In genomic region chr9:90864779-90865178, GRCh38 we compare ENCODE assay signal across 16 cellular contexts.
DNase-seq lines count a peak whose midpoint lies in the region; ATAC-seq and TF ChIP-seq lines count a peak whose summit lies in the region.
"Had no signal": no experiment of that assay in that cellular context is flagged by ENCODE, and none has a peak within 500 bp of the region (broad histone marks: within the 10 kb centered on the region; RNA-seq: fewer than 3 reads in every experiment).

No MANE protein-coding gene starts in this region.

- H3K9me3 ChIP-seq in BLaER1 = no peaks in the 10 kb centered on the region

- peak overlapping the region; percentile 42; the same call in 1 of the 2 replicates for H3K4me2 ChIP-seq in BLaER1

- no peaks in the 10 kb centered on the region for H4K20me1 ChIP-seq in BLaER1

- H3K36me3 Mint-ChIP-seq in activated CD8-positive, alpha-beta memory T cell treated with anti-CD3 and anti-CD28 coated beads, Interleukin-2, amount 10 ng/mL, durations not matched to agents 7 days and 5 days = no peaks in the 10 kb centered on the region
- no peaks in the 10 kb centered on the region for H3K36me3 Mint-ChIP-seq in naive thymus-derived CD8-positive, alpha-beta T cell

- TF ChIP-seq CTCF in coronary artery (IDR thresholded peaks at IDR 0.05) = no peak

- peak; percentile 45 for DNase-seq in Jurkat, Clone E6-1 (ENCODE audit: low read depth, low spot score)
- DNase-seq in activated CD8-positive, alpha-beta memory T cell treated with anti-CD3 and anti-CD28 coated beads, Interleukin-2, amount 10 ng/mL, durations not matched to agents 7 days and 5 days = peak; percentile 28
- DNase-seq in naive thymus-derived CD8-positive, alpha-beta T cell = peak in 4 of 10 donors; percentile 4 to 29 (median 16)
- DNase-seq in coronary artery (ENCODE audit: low spot score) = no peak
- no peak for DNase-seq in NCI-H748 (lab: John Stamatoyannopoulos, UW; ENCODE audit: unreplicated experiment)
- no peak for DNase-seq in SHP77 (lab: John Stamatoyannopoulos, UW)
- DNase-seq: DMS 273 treated with DMSO at 0.1 percent for 48 hours, DND-41, NCI-H1694 treated with DMSO at 0.1 percent for 48 hours, NCI-H2227 treated with DMSO at 0.1 percent for 48 hours, NCI-H510A treated with DMSO at 0.1 percent for 48 hours, PC-3 had no signal

- H3K27ac Mint-ChIP-seq in activated CD8-positive, alpha-beta memory T cell treated with anti-CD3 and anti-CD28 coated beads, Interleukin-2, amount 10 ng/mL, durations not matched to agents 7 days and 5 days = no peak overlapping the region
- peak overlapping the region in 3 of 10 donors; percentile 34 to 44 (median 39) for H3K27ac Mint-ChIP-seq in naive thymus-derived CD8-positive, alpha-beta T cell

- no peak overlapping the region for H3K27ac ChIP-seq in BLaER1
- H3K27ac ChIP-seq in coronary artery = no peak overlapping the region
- H3K27ac ChIP-seq: RWPE1 had no signal

- peaks cover 7% of the 10 kb centered on the region for H3K4me1 Mint-ChIP-seq in activated CD8-positive, alpha-beta memory T cell treated with anti-CD3 and anti-CD28 coated beads, Interleukin-2, amount 10 ng/mL, durations not matched to agents 7 days and 5 days
- H3K4me1 Mint-ChIP-seq in naive thymus-derived CD8-positive, alpha-beta T cell = peaks cover 8 to 18% (median 15%) of the 10 kb centered on the region in 4 donors

- peaks cover 8% of the 10 kb centered on the region for H3K27me3 Mint-ChIP-seq in activated CD8-positive, alpha-beta memory T cell treated with anti-CD3 and anti-CD28 coated beads, Interleukin-2, amount 10 ng/mL, durations not matched to agents 7 days and 5 days
- H3K27me3 Mint-ChIP-seq in naive thymus-derived CD8-positive, alpha-beta T cell = peaks cover 0 to 4% (median 0%) of the 10 kb centered on the region in 5 donors

- POLR2A ChIA-PET in naive thymus-derived CD8-positive, alpha-beta T cell (lab: Charles Lee) = no interaction called here

- CTCF ChIA-PET in activated CD8-positive, alpha-beta memory T cell treated with anti-CD3 and anti-CD28 coated beads, Interleukin-2, amount 10 ng/mL, durations not matched to agents 7 days and 5 days (lab: Charles Lee) = interaction anchor here (2.4 kb wide), 1 partner anchor 1267 kb away, joined by 4 read pairs; no protein-coding TSS in a partner anchor

- peak overlapping the region; percentile 3; the same call in 1 of the 2 replicates for H3K9ac ChIP-seq in BLaER1

- peaks cover 77% of the 10 kb centered on the region for H3K36me3 ChIP-seq in BLaER1

- no peak overlapping the region for H3K4me3 Mint-ChIP-seq in activated CD8-positive, alpha-beta memory T cell treated with anti-CD3 and anti-CD28 coated beads, Interleukin-2, amount 10 ng/mL, durations not matched to agents 7 days and 5 days
- peak overlapping the region in 9 of 10 donors; percentile 3 to 60 (median 36) for H3K4me3 Mint-ChIP-seq in naive thymus-derived CD8-positive, alpha-beta T cell

- H3K27me3 ChIP-seq in BLaER1 = no peaks in the 10 kb centered on the region

- no peak for ATAC-seq in activated CD8-positive, alpha-beta memory T cell treated with anti-CD3 and anti-CD28 coated beads, Interleukin-2, amount 10 ng/mL, durations not matched to agents 7 days and 5 days
- peak in 1 of 2 donors; percentile 61 for ATAC-seq in naive thymus-derived CD8-positive, alpha-beta T cell
- no peak for ATAC-seq in GM21528 (IDR thresholded peaks at IDR 0.05; ENCODE audit: low FRiP score, unreplicated experiment)
- ATAC-seq: HCT116, PC-3 had no signal

- peaks cover 34% of the 10 kb centered on the region for H3K4me1 ChIP-seq in BLaER1

- no peaks in the 10 kb centered on the region for H3K9me3 Mint-ChIP-seq in activated CD8-positive, alpha-beta memory T cell treated with anti-CD3 and anti-CD28 coated beads, Interleukin-2, amount 10 ng/mL, durations not matched to agents 7 days and 5 days (ENCODE audit: low read depth)
- H3K9me3 Mint-ChIP-seq in naive thymus-derived CD8-positive, alpha-beta T cell = no peaks in the 10 kb centered on the region

- H3K4me3 ChIP-seq in BLaER1 (no peak overlapping the region), coronary artery (no peak overlapping the region)
- H3K4me3 ChIP-seq in Jurkat, Clone E6-1 (ENCODE audit: low read length) = no peak overlapping the region

Comparison
In these comparisons a context has a peak if more than half of its experiments do, and no peak if none do; other contexts are left out.
1. DNase-seq: peak in Jurkat, Clone E6-1 (single experiment) and activated CD8-positive, alpha-beta memory T cell treated with anti-CD3 and anti-CD28 coated beads, Interleukin-2, amount 10 ng/mL, durations not matched to agents 7 days and 5 days (single experiment); none in coronary artery (single experiment), NCI-H748 (single experiment) and SHP77 (0 of 2).